ENCODE assay signal across 11 cellular contexts in genomic region chr15:63712828-63713520, GRCh38.
DNase-seq lines count a peak whose midpoint lies in the region; ATAC-seq and TF ChIP-seq lines count a peak whose summit lies in the region.
"Had no signal": no experiment of that assay in that cellular context is flagged by ENCODE, and none has a peak within 500 bp of the region (broad histone marks: within the 10 kb centered on the region; RNA-seq: fewer than 3 reads in every experiment).

No MANE protein-coding gene starts in this region.

- TF ChIP-seq CTCF in GM12865 (IDR thresholded peaks at IDR 0.05; ENCODE audit: insufficient read depth, low read depth, low read length, missing control alignments) = no peak
- TF ChIP-seq CTCF in CD4-positive, alpha-beta T cell (IDR thresholded peaks at IDR 0.05) = no peak

- DNase-seq in GM12865 (ENCODE audit: low read depth) (peak; percentile 51), GM19240 (ENCODE audit: insufficient read length, low spot score) (peak; percentile 8), DMS79 treated with DMSO at 0.1 percent for 48 hours (lab: John Stamatoyannopoulos, UW) (no peak), T1000 (lab: John Stamatoyannopoulos, UW) (no peak), Kasumi-1 (lab: John Stamatoyannopoulos, UW) (no peak)
- DNase-seq in activated T-helper 2 cell treated with anti-CD3 and anti-CD28 coated beads, Interferon-gamma antibody, Interleukin-2, Interleukin-4, amounts not matched to agents 10 μg/mL and 5 μg/mL and 100 μg/mL, durations not matched to agents 14 hours and 24 hours and 36 hours (ENCODE audit: low spot score) = no peak
- no peak for DNase-seq in CD4-positive, alpha-beta T cell
- DNase-seq: NCI-H69, SK-N-SH had no signal

- H3K27ac Mint-ChIP-seq in activated T-helper 2 cell treated with anti-CD3 and anti-CD28 coated beads, Interferon-gamma antibody, Interleukin-2, Interleukin-4, amounts not matched to agents 10 μg/mL and 5 μg/mL and 100 μg/mL, durations not matched to agents 14 hours and 24 hours and 36 hours = peak overlapping the region; percentile 25
- no peak overlapping the region for H3K27ac Mint-ChIP-seq in CD4-positive, alpha-beta T cell

- CTCF ChIA-PET in CD4-positive, alpha-beta T cell (lab: Charles Lee) = no interaction called here

- no peak overlapping the region for H3K27ac ChIP-seq in CD4-positive, alpha-beta T cell (ENCODE audit: low read depth, low read length)

- no peak overlapping the region for H3K4me3 Mint-ChIP-seq in activated T-helper 2 cell treated with anti-CD3 and anti-CD28 coated beads, Interferon-gamma antibody, Interleukin-2, Interleukin-4, amounts not matched to agents 10 μg/mL and 5 μg/mL and 100 μg/mL, durations not matched to agents 14 hours and 24 hours and 36 hours (ENCODE audit: low read depth)
- H3K4me3 Mint-ChIP-seq in CD4-positive, alpha-beta T cell = no peak overlapping the region
- H3K4me3 Mint-ChIP-seq: natural killer cell treated with Interleukin-12 subunit alpha and Interleukin-12 subunit beta and Interleukin-15 and Interleukin-18, amount 100 ng/mL, for 72 hours had no signal

- H3K9me3 ChIP-seq in CD4-positive, alpha-beta T cell (ENCODE audit: control insufficient read depth, low read length) = no peaks in the 10 kb centered on the region
- H3K9me3 ChIP-seq: SK-N-SH had no signal

- intact Hi-C loops in activated T-helper 2 cell treated with anti-CD3 and anti-CD28 coated beads, Interferon-gamma antibody, Interleukin-2, Interleukin-4, amounts not matched to agents 10 μg/mL and 5 μg/mL and 100 μg/mL, durations not matched to agents 14 hours and 24 hours and 36 hours (cut with micrococcal nuclease) = no loop called here
- intact Hi-C loops in CD4-positive, alpha-beta T cell (cut with DNase I, micrococcal nuclease) = no loop called here

- peaks cover 30% of the 10 kb centered on the region for H3K36me3 Mint-ChIP-seq in activated T-helper 2 cell treated with anti-CD3 and anti-CD28 coated beads, Interferon-gamma antibody, Interleukin-2, Interleukin-4, amounts not matched to agents 10 μg/mL and 5 μg/mL and 100 μg/mL, durations not matched to agents 14 hours and 24 hours and 36 hours (ENCODE audit: low read depth)
- peaks cover 43% of the 10 kb centered on the region for H3K36me3 Mint-ChIP-seq in CD4-positive, alpha-beta T cell (ENCODE audit: low read depth)

- no peak overlapping the region for H3K4me3 ChIP-seq in GM12865 (ENCODE audit: low read depth, low read length)

- no peaks in the 10 kb centered on the region for H3K27me3 ChIP-seq in CD4-positive, alpha-beta T cell (ENCODE audit: control insufficient read depth, insufficient read depth, low read length)

- no peaks in the 10 kb centered on the region for H3K27me3 Mint-ChIP-seq in activated T-helper 2 cell treated with anti-CD3 and anti-CD28 coated beads, Interferon-gamma antibody, Interleukin-2, Interleukin-4, amounts not matched to agents 10 μg/mL and 5 μg/mL and 100 μg/mL, durations not matched to agents 14 hours and 24 hours and 36 hours (ENCODE audit: low read depth)
- H3K27me3 Mint-ChIP-seq in CD4-positive, alpha-beta T cell = no peaks in the 10 kb centered on the region
- H3K27me3 Mint-ChIP-seq: natural killer cell treated with Interleukin-12 subunit alpha and Interleukin-12 subunit beta and Interleukin-15 and Interleukin-18, amount 100 ng/mL, for 72 hours had no signal

- ATAC-seq in HG03045 (IDR thresholded peaks at IDR 0.05; ENCODE audit: unreplicated experiment) = peak; percentile 52
- ATAC-seq in CD4-positive, alpha-beta T cell (ENCODE audit: poor library complexity) = no peak
- ATAC-seq: natural killer cell treated with Interleukin-12 subunit alpha and Interleukin-12 subunit beta and Interleukin-15 and Interleukin-18, amount 100 ng/mL, for 72 hours had no signal

- no peaks in the 10 kb centered on the region for H3K9me3 Mint-ChIP-seq in activated T-helper 2 cell treated with anti-CD3 and anti-CD28 coated beads, Interferon-gamma antibody, Interleukin-2, Interleukin-4, amounts not matched to agents 10 μg/mL and 5 μg/mL and 100 μg/mL, durations not matched to agents 14 hours and 24 hours and 36 hours
- H3K9me3 Mint-ChIP-seq in CD4-positive, alpha-beta T cell = no peaks in the 10 kb centered on the region
- H3K9me3 Mint-ChIP-seq: natural killer cell treated with Interleukin-12 subunit alpha and Interleukin-12 subunit beta and Interleukin-15 and Interleukin-18, amount 100 ng/mL, for 72 hours had no signal

- POLR2A ChIA-PET in CD4-positive, alpha-beta T cell (lab: Charles Lee) = interaction anchor here (0.6 to 0.7 kb wide), 2 partner anchors 44 to 383 kb away, joined by 3 read pairs; partner anchors contain the start of gene SNX1

- H3K4me1 Mint-ChIP-seq in activated T-helper 2 cell treated with anti-CD3 and anti-CD28 coated beads, Interferon-gamma antibody, Interleukin-2, Interleukin-4, amounts not matched to agents 10 μg/mL and 5 μg/mL and 100 μg/mL, durations not matched to agents 14 hours and 24 hours and 36 hours (ENCODE audit: low read depth) = peaks cover 21% of the 10 kb centered on the region
- peaks cover 25% of the 10 kb centered on the region for H3K4me1 Mint-ChIP-seq in CD4-positive, alpha-beta T cell (ENCODE audit: low read depth)

Comparison
In these comparisons a context has a peak if more than half of its experiments do, and no peak if none do; other contexts are left out.
1. DNase-seq: peak in GM12865 (single experiment) and GM19240 (single experiment); none in activated T-helper 2 cell treated with anti-CD3 and anti-CD28 coated beads, Interferon-gamma antibody, Interleukin-2, Interleukin-4, amounts not matched to agents 10 μg/mL and 5 μg/mL and 100 μg/mL, durations not matched to agents 14 hours and 24 hours and 36 hours (single experiment), DMS79 treated with DMSO at 0.1 percent for 48 hours (single experiment), T1000 (single experiment), CD4-positive, alpha-beta T cell (0 of 10) and Kasumi-1 (0 of 2).